In genomic region chrX:63350551-63350950, GRCh38 we compare ENCODE assay signal across 8 cellular contexts. TPM values are rescaled to one million over a fixed set of nuclear protein-coding genes. Genes with fewer than 3 reads are reported as not detected.
DNase-seq lines count a peak whose midpoint lies in the region; ATAC-seq, FAIRE-seq and TF ChIP-seq lines count a peak whose summit lies in the region.

No MANE protein-coding gene starts in this region.

- no peak for FAIRE-seq in D721Med (lab: Jason Lieb, UNC)

- no peaks in the 10 kb centered on the region for H3K36me3 ChIP-seq in neural progenitor cell

- H3K9ac ChIP-seq in neural progenitor cell: no peak overlapping the region

- peaks cover 35% of the 10 kb centered on the region for H3K79me2 ChIP-seq in neural progenitor cell (ENCODE audit: low read depth)

- no peaks in the 10 kb centered on the region for H3K27me3 ChIP-seq in neural progenitor cell

- no peak overlapping the region for H3K27ac ChIP-seq in neural progenitor cell

- no peaks in the 10 kb centered on the region for H3K9me3 ChIP-seq in neural progenitor cell (ENCODE audit: low read depth)

- peak; percentile 22 for DNase-seq in activated CD4-positive, alpha-beta T cell treated with anti-CD3 and anti-CD28 coated beads for 36 hours
- no peak for DNase-seq in activated CD4-positive, alpha-beta T cell treated with anti-CD3 and anti-CD28 coated beads, Interleukin-2, amount 50 U/mL, for 1 hour
- peak; percentile 19 for DNase-seq in HEK293T (ENCODE audit: extremely low spot score)
- DNase-seq in NB4 (ENCODE audit: low read depth): peak; percentile 52
- peak; percentile 31 for DNase-seq in activated CD4-positive, alpha-beta memory T cell treated with anti-CD3 and anti-CD28 coated beads, Interleukin-2, amount 10 ng/mL, durations not matched to agents 7 days and 5 days
- DNase-seq in fibroblast of gingiva (ENCODE audit: low read depth): peak; percentile 1
- DNase-seq in neural progenitor cell (ENCODE audit: low spot score): peak; percentile 30
- DNase-seq in D721Med (ENCODE audit: insufficient read length, low spot score): no peak

- no peak for TF ChIP-seq POLR2A in NB4 (IDR thresholded peaks at IDR 0.05; ENCODE audit: extremely low read depth, insufficient read length)

- no peaks in the 10 kb centered on the region for H3K9me3 Mint-ChIP-seq in activated CD4-positive, alpha-beta T cell treated with anti-CD3 and anti-CD28 coated beads for 36 hours (ENCODE audit: low read depth)
- H3K9me3 Mint-ChIP-seq in activated CD4-positive, alpha-beta memory T cell treated with anti-CD3 and anti-CD28 coated beads, Interleukin-2, amount 10 ng/mL, durations not matched to agents 7 days and 5 days: no peaks in the 10 kb centered on the region
- no peaks in the 10 kb centered on the region for H3K9me3 Mint-ChIP-seq in neural progenitor cell

- H3K4me1 ChIP-seq in neural progenitor cell: peaks cover 5% of the 10 kb centered on the region

- CTCF ChIA-PET in activated CD4-positive, alpha-beta T cell treated with anti-CD3 and anti-CD28 coated beads for 36 hours (lab: Charles Lee): no interaction called here
- CTCF ChIA-PET in HEK293T (lab: Yijun Ruan, JAX): no interaction called here
- CTCF ChIA-PET in activated CD4-positive, alpha-beta memory T cell treated with anti-CD3 and anti-CD28 coated beads, Interleukin-2, amount 10 ng/mL, durations not matched to agents 7 days and 5 days (lab: Charles Lee): no interaction called here

- H3K4me3 ChIP-seq in NB4 (ENCODE audit: low read depth, low read length) (peak overlapping the region; percentile 85), neural progenitor cell (peak overlapping the region; percentile 59)

- intact Hi-C loops in activated CD4-positive, alpha-beta T cell treated with anti-CD3 and anti-CD28 coated beads for 36 hours (cut with DNase I, micrococcal nuclease): loop anchor here (2.0 to 10.0 kb wide), 4 partner anchors 64 to 1044 kb away; partner anchors contain the start of gene MTMR8 (in 1 of the 2)

- peak overlapping the region; percentile 72 for H3K27ac Mint-ChIP-seq in activated CD4-positive, alpha-beta T cell treated with anti-CD3 and anti-CD28 coated beads for 36 hours
- peak overlapping the region; percentile 81 for H3K27ac Mint-ChIP-seq in activated CD4-positive, alpha-beta memory T cell treated with anti-CD3 and anti-CD28 coated beads, Interleukin-2, amount 10 ng/mL, durations not matched to agents 7 days and 5 days
- peak overlapping the region; percentile 92 for H3K27ac Mint-ChIP-seq in neural progenitor cell

- TF ChIP-seq CTCF in NB4 (IDR thresholded peaks at IDR 0.05; ENCODE audit: low read depth, low read length): no peak
- no peak for TF ChIP-seq CTCF in neural progenitor cell (IDR thresholded peaks at IDR 0.05)
- no peak for TF ChIP-seq CTCF in D721Med (IDR thresholded peaks at IDR 0.05; ENCODE audit: insufficient read depth, missing control alignments)

- peaks cover 5% of the 10 kb centered on the region for H3K36me3 Mint-ChIP-seq in activated CD4-positive, alpha-beta T cell treated with anti-CD3 and anti-CD28 coated beads for 36 hours (ENCODE audit: low read depth)
- H3K36me3 Mint-ChIP-seq in activated CD4-positive, alpha-beta memory T cell treated with anti-CD3 and anti-CD28 coated beads, Interleukin-2, amount 10 ng/mL, durations not matched to agents 7 days and 5 days (ENCODE audit: low read depth): peaks cover 5% of the 10 kb centered on the region
- H3K36me3 Mint-ChIP-seq in neural progenitor cell: no peaks in the 10 kb centered on the region

- peak overlapping the region; percentile 74 for H3K4me2 ChIP-seq in neural progenitor cell

- H3K27me3 Mint-ChIP-seq in activated CD4-positive, alpha-beta T cell treated with anti-CD3 and anti-CD28 coated beads for 36 hours: no peaks in the 10 kb centered on the region
- H3K27me3 Mint-ChIP-seq in activated CD4-positive, alpha-beta memory T cell treated with anti-CD3 and anti-CD28 coated beads, Interleukin-2, amount 10 ng/mL, durations not matched to agents 7 days and 5 days: no peaks in the 10 kb centered on the region
- peaks cover 2% of the 10 kb centered on the region for H3K27me3 Mint-ChIP-seq in neural progenitor cell (ENCODE audit: insufficient read depth, low read depth)

- no peak overlapping the region for H2AFZ ChIP-seq in neural progenitor cell (replicated peaks)

- peak overlapping the region; percentile 83 for H3K4me3 Mint-ChIP-seq in activated CD4-positive, alpha-beta T cell treated with anti-CD3 and anti-CD28 coated beads for 36 hours
- peak overlapping the region; percentile 94 for H3K4me3 Mint-ChIP-seq in activated CD4-positive, alpha-beta memory T cell treated with anti-CD3 and anti-CD28 coated beads, Interleukin-2, amount 10 ng/mL, durations not matched to agents 7 days and 5 days
- H3K4me3 Mint-ChIP-seq in neural progenitor cell: peak overlapping the region; percentile 94

- no peaks in the 10 kb centered on the region for H4K20me1 ChIP-seq in neural progenitor cell (ENCODE audit: low read depth)

- H3K4me1 Mint-ChIP-seq in activated CD4-positive, alpha-beta T cell treated with anti-CD3 and anti-CD28 coated beads for 36 hours: peaks cover 14% of the 10 kb centered on the region
- H3K4me1 Mint-ChIP-seq in activated CD4-positive, alpha-beta memory T cell treated with anti-CD3 and anti-CD28 coated beads, Interleukin-2, amount 10 ng/mL, durations not matched to agents 7 days and 5 days: peaks cover 23% of the 10 kb centered on the region
- peaks cover 4% of the 10 kb centered on the region for H3K4me1 Mint-ChIP-seq in neural progenitor cell

- peaks cover 5% of the 10 kb centered on the region for H3F3A ChIP-seq in neural progenitor cell (ENCODE audit: low read depth)

- ATAC-seq in activated CD4-positive, alpha-beta T cell treated with anti-CD3 and anti-CD28 coated beads for 36 hours: peak; percentile 38

- POLR2A ChIA-PET in activated CD4-positive, alpha-beta T cell treated with anti-CD3 and anti-CD28 coated beads for 36 hours (lab: Charles Lee): no interaction called here
- POLR2A ChIA-PET in HEK293T (lab: Yijun Ruan, JAX): interaction anchor here (0.7 to 1.1 kb wide), 2 partner anchors 210 to 448 kb away, joined by 3 to 4 read pairs; no protein-coding TSS in a partner anchor
- POLR2A ChIA-PET in activated CD4-positive, alpha-beta memory T cell treated with anti-CD3 and anti-CD28 coated beads, Interleukin-2, amount 10 ng/mL, durations not matched to agents 7 days and 5 days (lab: Charles Lee): interaction anchor here (1.0 to 3.9 kb wide), 2 partner anchors 396 to 404 kb away, joined by 3 to 16 read pairs; a partner anchor contains a TSS

TF ChIP-seq in HEK293T, 16 proteins besides CTCF, POLR2A, EP300 and RAD21:
- TF ChIP-seq ELF4 (IDR thresholded peaks at IDR 0.05): no peak
- no peak for TF ChIP-seq FOXA1 (IDR thresholded peaks at IDR 0.05)
- TF ChIP-seq BHLHE40 (IDR thresholded peaks at IDR 0.05; ENCODE audit: borderline replicate concordance): no peak
- no peak for TF ChIP-seq L3MBTL2 (conservative IDR thresholded peaks at IDR 0.05)
- TF ChIP-seq FOXK2 (IDR thresholded peaks at IDR 0.05): no peak
TF ChIP-seq in HEK293T: peak in this region for 0.

RNA-seq across cellular contexts. Expression of gene SPIN4, which starts 0.6 kb away (rescaled TPM):
- total RNA-seq in activated CD4-positive, alpha-beta T cell treated with anti-CD3 and anti-CD28 coated beads for 36 hours: 1 to 10 TPM; 3.3 TPM
- total RNA-seq in activated CD4-positive, alpha-beta memory T cell treated with anti-CD3 and anti-CD28 coated beads, Interleukin-2, amount 10 ng/mL, durations not matched to agents 7 days and 5 days: 10 to 100 TPM; 10.5 to 10.7 TPM
- 13.1 and 14.6 TPM in 2 replicates for total RNA-seq in neural progenitor cell (ENCODE audit: low replicate concordance)

Comparison
In these comparisons a context has a peak if more than half of its experiments do, and no peak if none do; other contexts are left out.
1. DNase-seq: peak in activated CD4-positive, alpha-beta T cell treated with anti-CD3 and anti-CD28 coated beads for 36 hours (single experiment), HEK293T (single experiment), NB4 (single experiment), activated CD4-positive, alpha-beta memory T cell treated with anti-CD3 and anti-CD28 coated beads, Interleukin-2, amount 10 ng/mL, durations not matched to agents 7 days and 5 days (single experiment), fibroblast of gingiva (single experiment) and neural progenitor cell (single experiment); none in activated CD4-positive, alpha-beta T cell treated with anti-CD3 and anti-CD28 coated beads, Interleukin-2, amount 50 U/mL, for 1 hour (single experiment) and D721Med (single experiment).
2. Peak in every context shown above with its lines, with median percentiles within 50 percentile points of each other: H3K27ac Mint-ChIP-seq and H3K4me3 Mint-ChIP-seq.